ENCODE assay signal across 8 cellular contexts in the genomic region with DNA sequence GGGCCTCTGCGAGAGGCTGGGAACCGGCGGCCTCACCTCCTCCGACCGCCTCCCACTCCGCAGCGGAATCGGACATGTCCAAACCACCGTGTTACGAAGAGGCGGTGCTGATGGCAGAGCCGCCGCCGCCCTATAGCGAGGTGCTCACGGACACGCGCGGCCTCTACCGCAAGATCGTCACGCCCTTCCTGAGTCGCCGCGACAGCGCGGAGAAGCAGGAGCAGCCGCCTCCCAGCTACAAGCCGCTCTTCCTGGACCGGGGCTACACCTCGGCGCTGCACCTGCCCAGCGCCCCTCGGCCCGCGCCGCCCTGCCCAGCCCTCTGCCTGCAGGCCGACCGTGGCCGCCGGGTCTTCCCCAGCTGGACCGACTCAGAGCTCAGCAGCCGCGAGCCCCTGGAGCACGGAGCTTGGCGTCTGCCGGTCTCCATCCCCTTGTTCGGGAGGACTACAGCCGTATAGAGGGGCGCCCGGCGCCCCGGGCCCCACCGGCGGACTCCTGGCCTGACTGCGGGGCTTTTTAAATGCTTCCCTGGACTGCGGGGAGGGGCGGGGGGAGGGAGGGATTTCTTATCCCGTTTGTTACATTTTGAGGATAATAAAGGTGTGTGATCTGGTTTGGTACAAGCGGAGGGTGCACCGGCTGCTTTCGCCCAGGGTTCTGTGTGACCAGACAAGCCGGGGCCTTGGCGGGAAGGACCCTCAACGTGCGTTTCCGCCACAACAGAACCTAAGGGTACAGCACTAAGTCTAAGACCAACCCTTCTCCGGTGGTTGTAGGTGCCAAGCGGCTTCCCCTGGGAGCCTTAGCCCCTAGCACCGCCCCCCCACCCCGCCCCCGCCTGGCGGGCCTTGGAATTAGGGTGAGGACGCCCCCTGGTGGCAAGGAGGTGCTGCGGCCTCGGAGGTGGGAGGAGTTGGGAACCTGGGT. TPM values are rescaled to one million over a fixed set of nuclear protein-coding genes. Genes with fewer than 3 reads are reported as not detected.
DNase-seq lines count a peak whose midpoint lies in the region; ATAC-seq and TF ChIP-seq lines count a peak whose summit lies in the region.

No MANE protein-coding gene starts in this region.

- H3K36me3 ChIP-seq in colonic mucosa, result no peaks in the 10 kb centered on the region

- peak; percentile 93 for TF ChIP-seq CTCF in colonic mucosa (IDR thresholded peaks at IDR 0.05)

- intact Hi-C loops in colonic mucosa (cut with DNase I), result loop anchor here (2.0 to 5.0 kb wide), 2 partner anchors 46 to 65 kb away; no protein-coding TSS in a partner anchor

- no peaks in the 10 kb centered on the region for H3K27me3 ChIP-seq in colonic mucosa

- ATAC-seq in GM18907 (IDR thresholded peaks at IDR 0.05; ENCODE audit: unreplicated experiment), result peak; percentile 15
- peak; percentile 11 for ATAC-seq in HG03280 (IDR thresholded peaks at IDR 0.05; ENCODE audit: unreplicated experiment)
- peak; percentile 68 for ATAC-seq in left lobe of liver

- peaks cover 7% of the 10 kb centered on the region for H3K4me1 ChIP-seq in colonic mucosa

- peak overlapping the region; percentile 52 for H3K4me3 ChIP-seq in colonic mucosa

- H3K9me3 ChIP-seq in colonic mucosa, result no peaks in the 10 kb centered on the region

- H3K9ac ChIP-seq in colonic mucosa (ENCODE audit: low read depth in 2 of 2, low read length in 2 of 2), result peak overlapping the region; percentile 74 to 82

- DNase-seq in AG08396 (ENCODE audit: low spot score), result peak; percentile 96
- peak; percentile 81 for DNase-seq in NCI-H510A (lab: John Stamatoyannopoulos, UW)
- peak; percentile 96 to 97 for DNase-seq in activated CD4-positive, alpha-beta T cell treated with anti-CD3 and anti-CD28 coated beads for 4 hours
- DNase-seq in colonic mucosa, result peak; percentile 98
- DNase-seq in left lobe of liver (ENCODE audit: low spot score), result peak; percentile 89
- DNase-seq in stimulated activated CD4-positive, alpha-beta T cell treated with anti-CD3 and anti-CD28 coated beads, Interleukin-2, amount 100 ng/mL, for 4 hours (ENCODE audit: low read depth), result peak; percentile 93

- peak overlapping the region; percentile 82 for H3K27ac ChIP-seq in colonic mucosa

RNA-seq across cellular contexts. Expression of a gene that starts 9.3 kb away (rescaled TPM):
- total RNA-seq in colonic mucosa (1 to 10 TPM; 3.9 to 5.0 TPM), left lobe of liver (0.63 TPM)

RNA-seq across cellular contexts. Expression of a gene that starts 17.5 kb away (rescaled TPM):
- total RNA-seq in colonic mucosa (10 to 100 TPM in 1 of 2 donors, 1 to 10 TPM in 1; 9.3 to 18.8 TPM), left lobe of liver (1.7 TPM)

RNA-seq across cellular contexts. Expression of a gene that starts 29.4 kb away (rescaled TPM):
- total RNA-seq in colonic mucosa (10 to 100 TPM; 38.0 to 64.4 TPM), left lobe of liver (9.8 TPM)

RNA-seq across cellular contexts. Expression of a gene that starts 41.5 kb away (rescaled TPM):
- total RNA-seq in colonic mucosa, result 10 to 100 TPM; 19.7 to 44.9 TPM
- 5.3 TPM for total RNA-seq in left lobe of liver

RNA-seq across cellular contexts. Expression of a gene that starts 46.6 kb away (rescaled TPM):
- total RNA-seq in colonic mucosa (10 to 100 TPM; 14.7 to 34.0 TPM), left lobe of liver (292 TPM)

Comparison
In these comparisons a context has a peak if more than half of its experiments do, and no peak if none do; other contexts are left out.
1. Peak in every context shown above with its lines: DNase-seq, ATAC-seq, H3K4me3 ChIP-seq and H3K27ac ChIP-seq.
2. ATAC-seq: peak in every context shown above with its lines; median percentile 68 in left lobe of liver; 15 in GM18907; 11 in HG03280.